ENCODE assay signal across 13 cellular contexts in the genomic region with DNA sequence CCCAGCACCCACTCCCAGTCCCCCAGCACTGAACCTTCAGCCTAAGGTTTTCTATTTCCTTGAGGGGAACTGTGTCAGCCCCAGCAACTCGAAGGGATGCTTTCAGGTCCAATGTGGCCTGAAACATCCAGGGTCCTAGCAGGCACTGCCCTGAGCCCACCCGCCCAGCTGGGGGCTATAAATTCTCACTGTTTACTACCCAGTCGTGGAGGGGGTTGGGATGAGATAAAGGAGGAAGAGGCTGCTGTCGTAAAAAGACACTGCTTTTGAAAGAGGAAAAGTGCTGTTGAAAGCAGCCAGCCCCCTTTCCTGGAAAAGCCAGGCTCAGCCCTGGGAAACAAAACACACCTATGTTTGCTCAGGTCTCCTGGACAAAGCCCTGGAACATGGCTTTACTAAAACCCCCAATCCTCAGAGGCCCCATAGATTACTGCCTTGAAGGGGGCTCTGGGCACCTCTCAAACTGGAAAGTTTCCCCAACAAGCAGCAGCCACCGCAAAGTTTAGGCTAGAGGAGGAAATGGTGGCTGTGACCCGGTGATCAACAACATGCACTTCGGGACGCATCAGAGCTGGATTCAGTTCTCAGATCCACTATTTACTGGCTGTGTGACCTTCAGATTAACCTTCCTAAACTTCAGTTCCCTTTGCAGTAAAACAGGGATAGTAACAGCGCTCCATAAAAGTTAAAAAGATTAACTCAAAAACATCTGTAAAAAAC. TPM values are rescaled to one million over a fixed set of nuclear protein-coding genes. Genes with fewer than 3 reads are reported as not detected.
DNase-seq lines count a peak whose midpoint lies in the region; ATAC-seq, FAIRE-seq and TF ChIP-seq lines count a peak whose summit lies in the region.
"Had no signal": no experiment of that assay in that cellular context is flagged by ENCODE, and none has a peak within 500 bp of the region (broad histone marks: within the 10 kb centered on the region; RNA-seq: fewer than 3 reads in every experiment).

No MANE protein-coding gene starts in this region.

- H3K27ac ChIP-seq in muscle layer of colon (ENCODE audit: low read depth, low read length) = peak overlapping the region; percentile 86

- H3K27me3 ChIP-seq in muscle layer of colon (ENCODE audit: control insufficient read depth in 1 of 2, insufficient read depth in 2 of 2, low read length in 2 of 2) = no peaks in the 10 kb centered on the region

- H3K9me3 Mint-ChIP-seq in brain = peaks cover 0 to 12% (median 7%) of the 10 kb centered on the region in 5 experiments

- H3K4me1 Mint-ChIP-seq in brain = peaks cover 28% of the 10 kb centered on the region

- H3K27ac Mint-ChIP-seq in brain = peak overlapping the region in 3 of 5 experiments; percentile 45 to 52 (median 48)
- H3K27ac Mint-ChIP-seq: activated CD4-positive, alpha-beta memory T cell treated with anti-CD3 and anti-CD28 coated beads, Interleukin-2, amount 10 ng/mL, durations not matched to agents 7 days and 5 days had no signal

- peak overlapping the region; percentile 18 to 30 for H3K4me3 ChIP-seq in muscle layer of colon (ENCODE audit: low read depth in 1 of 2, low read length in 2 of 2)

- peak; percentile 30 for FAIRE-seq in urothelium cell line (lab: Jason Lieb, UNC)
- FAIRE-seq: bronchial epithelial cell had no signal

- intact Hi-C loops in Right ventricle myocardium inferior (cut with DNase I) = no loop called here
- intact Hi-C loops in left ventricle myocardium superior (cut with micrococcal nuclease) = no loop called here

- H3K36me3 ChIP-seq in muscle layer of colon (ENCODE audit: insufficient read depth, low read length) = peaks cover 46% of the 10 kb centered on the region

- H3K27me3 Mint-ChIP-seq in brain = peaks cover 3% of the 10 kb centered on the region
- H3K27me3 Mint-ChIP-seq: activated CD4-positive, alpha-beta memory T cell treated with anti-CD3 and anti-CD28 coated beads, Interleukin-2, amount 10 ng/mL, durations not matched to agents 7 days and 5 days had no signal

- peaks cover 87% of the 10 kb centered on the region for H3K4me1 ChIP-seq in muscle layer of colon (ENCODE audit: insufficient read depth, low read length)

- peaks cover 38% of the 10 kb centered on the region for H3K36me3 Mint-ChIP-seq in brain

- no peaks in the 10 kb centered on the region for H3K9me3 ChIP-seq in muscle layer of colon (ENCODE audit: low read length)

- no peak for TF ChIP-seq CTCF in brain (conservative IDR thresholded peaks at IDR 0.05)

- DNase-seq in Right ventricle myocardium inferior (ENCODE audit: missing footprints) (peak; percentile 26), left ventricle myocardium superior (no peak), urothelium cell line (ENCODE audit: low spot score) (no peak)
- DNase-seq in activated CD4-positive, CD25-positive, alpha-beta regulatory T cell (lab: John Stamatoyannopoulos, UW) = no peak
- DNase-seq: activated CD4-positive, alpha-beta memory T cell treated with anti-CD3 and anti-CD28 coated beads, Interleukin-2, amount 10 ng/mL, durations not matched to agents 7 days and 5 days; kidney glomerular epithelial cell; retina had no signal

- no peak for ATAC-seq in Right ventricle myocardium inferior
- no peak for ATAC-seq in left ventricle myocardium superior
- no peak for ATAC-seq in HG03025 (IDR thresholded peaks at IDR 0.05; ENCODE audit: low FRiP score, unreplicated experiment)
- no peak for ATAC-seq in GM21528 (IDR thresholded peaks at IDR 0.05; ENCODE audit: low FRiP score, unreplicated experiment)
- ATAC-seq: HCT116 had no signal

- peak overlapping the region; percentile 32 for H3K9ac ChIP-seq in muscle layer of colon (ENCODE audit: low read length)

- no peak overlapping the region for H3K4me3 Mint-ChIP-seq in brain
- H3K4me3 Mint-ChIP-seq: activated CD4-positive, alpha-beta memory T cell treated with anti-CD3 and anti-CD28 coated beads, Interleukin-2, amount 10 ng/mL, durations not matched to agents 7 days and 5 days had no signal

RNA-seq across cellular contexts. Expression of gene ACTN1, which starts 51.0 kb away (rescaled TPM):
- 136 TPM for total RNA-seq in Right ventricle myocardium inferior
- 90.5 TPM for total RNA-seq in left ventricle myocardium superior
- polyA plus RNA-seq in brain (ENCODE audit: insufficient read depth, low read depth, low replicate concordance) = 84.2 TPM
